ENCODE assay signal across 10 cellular contexts in the genomic region with DNA sequence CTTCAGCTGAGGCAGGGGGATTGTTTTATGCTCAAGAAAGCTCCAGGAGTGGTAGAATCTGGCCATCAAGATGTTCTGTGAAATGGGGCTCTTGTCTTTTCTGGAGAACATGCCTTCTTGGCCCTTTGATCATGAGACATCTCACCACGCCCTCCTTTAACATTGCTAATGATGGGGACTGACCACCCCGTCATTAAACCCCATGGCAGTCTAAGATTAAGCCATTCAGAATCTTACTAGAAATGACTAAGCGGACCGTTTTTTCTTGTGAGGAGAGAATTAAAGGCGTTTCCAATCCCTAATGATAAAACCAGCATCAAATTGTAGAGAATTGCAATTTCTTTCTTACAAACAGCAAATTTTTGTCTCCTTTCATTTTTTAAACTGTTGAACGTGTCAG.
DNase-seq lines count a peak whose midpoint lies in the region; ATAC-seq lines count a peak whose summit lies in the region.
"Had no signal": no experiment of that assay in that cellular context is flagged by ENCODE, and none has a peak within 500 bp of the region (broad histone marks: within the 10 kb centered on the region; RNA-seq: fewer than 3 reads in every experiment).

No MANE protein-coding gene starts in this region.

- H4K20me1 ChIP-seq in BLaER1 treated with 17β-estradiol and CSF1 and Interleukin-3, amounts not matched to agents 10 nM and 100 nM: no peaks in the 10 kb centered on the region

- H3K27me3 ChIP-seq in BLaER1 treated with 17β-estradiol and CSF1 and Interleukin-3, amounts not matched to agents 10 nM and 100 nM: no peaks in the 10 kb centered on the region
- H3K27me3 ChIP-seq in layer of hippocampus (ENCODE audit: control insufficient read depth, insufficient read depth, low read length) (no peaks in the 10 kb centered on the region), skeletal muscle tissue (ENCODE audit: control insufficient read depth in 3 of 3, insufficient read depth in 3 of 3, low read length in 3 of 3) (no peaks in the 10 kb centered on the region)

- H3K4me2 ChIP-seq in BLaER1 treated with 17β-estradiol and CSF1 and Interleukin-3, amounts not matched to agents 10 nM and 100 nM: peak overlapping the region in 6 of 11 experiments; percentile 55 to 72 (median 62); a peak in 10 of 22 replicates

- peaks cover 13 to 36% (median 22%) of the 10 kb centered on the region in 11 experiments for H3K9me3 ChIP-seq in BLaER1 treated with 17β-estradiol and CSF1 and Interleukin-3, amounts not matched to agents 10 nM and 100 nM (replicated peaks in 1 of 11)
- H3K9me3 ChIP-seq in skeletal muscle tissue (ENCODE audit: control insufficient read depth in 3 of 3, low read length in 3 of 3): no peaks in the 10 kb centered on the region

- H3K4me3 ChIP-seq in BLaER1 treated with 17β-estradiol and CSF1 and Interleukin-3, amounts not matched to agents 10 nM and 100 nM: no peak overlapping the region
- H3K4me3 ChIP-seq in skeletal muscle tissue (ENCODE audit: low read length in 3 of 3): no peak overlapping the region

- peaks cover 7 to 46% (median 28%) of the 10 kb centered on the region in 10 experiments; a peak in 19 of 20 replicates for H3K4me1 ChIP-seq in BLaER1 treated with 17β-estradiol and CSF1 and Interleukin-3, amounts not matched to agents 10 nM and 100 nM
- H3K4me1 ChIP-seq in skeletal muscle tissue (ENCODE audit: control insufficient read depth in 3 of 3, insufficient read depth in 3 of 3, low read length in 3 of 3): peaks cover 13 to 27% (median 14%) of the 10 kb centered on the region in 3 donors

- no peak overlapping the region for H3K27ac ChIP-seq in BLaER1 treated with 17β-estradiol and CSF1 and Interleukin-3, amounts not matched to agents 10 nM and 100 nM
- peak overlapping the region; percentile 42 for H3K27ac ChIP-seq in angular gyrus (ENCODE audit: low read depth, low read length)
- peak overlapping the region; percentile 33 for H3K27ac ChIP-seq in layer of hippocampus (ENCODE audit: low read depth, low read length)
- H3K27ac ChIP-seq in skeletal muscle tissue (ENCODE audit: low read depth, low read length): peak overlapping the region; percentile 80

- H3K36me3 ChIP-seq in BLaER1 treated with 17β-estradiol and CSF1 and Interleukin-3, amounts not matched to agents 10 nM and 100 nM: no peaks in the 10 kb centered on the region
- H3K36me3 ChIP-seq in skeletal muscle tissue (ENCODE audit: control insufficient read depth in 3 of 3, insufficient read depth in 3 of 3, low read length in 3 of 3): no peaks in the 10 kb centered on the region

- no peak overlapping the region for H3K9ac ChIP-seq in BLaER1 treated with 17β-estradiol and CSF1 and Interleukin-3, amounts not matched to agents 10 nM and 100 nM
- H3K9ac ChIP-seq in skeletal muscle tissue (ENCODE audit: low read depth in 1 of 3, low read length in 3 of 3): no peak overlapping the region

- ATAC-seq in HG03196 (IDR thresholded peaks at IDR 0.05; ENCODE audit: unreplicated experiment) (no peak), HG03095 (IDR thresholded peaks at IDR 0.05; ENCODE audit: unreplicated experiment) (no peak)

- DNase-seq in mesenteric fat pad (ENCODE audit: low spot score): no peak
- DNase-seq in DMS53 treated with DMSO at 0.1 percent for 48 hours (lab: John Stamatoyannopoulos, UW; ENCODE audit: unreplicated experiment): no peak
- DNase-seq: GF-D8, NCI-H345 had no signal

Comparison
In these comparisons a context has a peak if more than half of its experiments do, and no peak if none do; other contexts are left out.
1. H3K27ac ChIP-seq: peak in angular gyrus (single experiment), layer of hippocampus (single experiment) and skeletal muscle tissue (single experiment); none in BLaER1 treated with 17β-estradiol and CSF1 and Interleukin-3, amounts not matched to agents 10 nM and 100 nM (0 of 11).